1 cellular context compared by ENCODE assay signal in the genomic region with DNA sequence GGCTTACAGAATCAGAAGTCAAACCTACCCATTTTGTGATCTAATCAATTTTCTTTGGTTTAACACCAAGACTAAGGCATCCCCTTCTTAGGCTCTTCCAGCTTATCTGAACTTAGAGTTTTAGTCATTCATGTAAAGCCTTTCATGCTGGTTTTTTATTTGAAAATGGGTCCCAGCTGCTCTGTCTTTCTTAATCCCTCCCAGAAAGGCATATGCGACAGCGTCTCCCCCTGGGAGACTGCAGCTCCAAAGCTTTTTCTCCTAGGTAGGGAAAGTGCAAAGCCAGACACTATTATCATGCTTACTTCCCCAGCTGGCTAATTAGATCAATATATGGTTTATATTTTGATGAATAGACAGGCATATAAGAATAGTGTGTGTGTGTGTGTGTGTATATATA.
TF ChIP-seq lines count a peak whose summit lies in the region.

No MANE protein-coding gene starts in this region.

TF ChIP-seq in GM23338, 12 proteins besides CTCF, POLR2A, EP300 and RAD21 (continued from another document):
- TF ChIP-seq, protein P1, sequence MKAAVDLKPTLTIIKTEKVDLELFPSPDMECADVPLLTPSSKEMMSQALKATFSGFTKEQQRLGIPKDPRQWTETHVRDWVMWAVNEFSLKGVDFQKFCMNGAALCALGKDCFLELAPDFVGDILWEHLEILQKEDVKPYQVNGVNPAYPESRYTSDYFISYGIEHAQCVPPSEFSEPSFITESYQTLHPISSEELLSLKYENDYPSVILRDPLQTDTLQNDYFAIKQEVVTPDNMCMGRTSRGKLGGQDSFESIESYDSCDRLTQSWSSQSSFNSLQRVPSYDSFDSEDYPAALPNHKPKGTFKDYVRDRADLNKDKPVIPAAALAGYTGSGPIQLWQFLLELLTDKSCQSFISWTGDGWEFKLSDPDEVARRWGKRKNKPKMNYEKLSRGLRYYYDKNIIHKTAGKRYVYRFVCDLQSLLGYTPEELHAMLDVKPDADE (IDR thresholded peaks at IDR 0.05): no peak
- no peak for TF ChIP-seq JUNB (IDR thresholded peaks at IDR 0.05; ENCODE audit: unreplicated experiment)
- TF ChIP-seq, protein P2, sequence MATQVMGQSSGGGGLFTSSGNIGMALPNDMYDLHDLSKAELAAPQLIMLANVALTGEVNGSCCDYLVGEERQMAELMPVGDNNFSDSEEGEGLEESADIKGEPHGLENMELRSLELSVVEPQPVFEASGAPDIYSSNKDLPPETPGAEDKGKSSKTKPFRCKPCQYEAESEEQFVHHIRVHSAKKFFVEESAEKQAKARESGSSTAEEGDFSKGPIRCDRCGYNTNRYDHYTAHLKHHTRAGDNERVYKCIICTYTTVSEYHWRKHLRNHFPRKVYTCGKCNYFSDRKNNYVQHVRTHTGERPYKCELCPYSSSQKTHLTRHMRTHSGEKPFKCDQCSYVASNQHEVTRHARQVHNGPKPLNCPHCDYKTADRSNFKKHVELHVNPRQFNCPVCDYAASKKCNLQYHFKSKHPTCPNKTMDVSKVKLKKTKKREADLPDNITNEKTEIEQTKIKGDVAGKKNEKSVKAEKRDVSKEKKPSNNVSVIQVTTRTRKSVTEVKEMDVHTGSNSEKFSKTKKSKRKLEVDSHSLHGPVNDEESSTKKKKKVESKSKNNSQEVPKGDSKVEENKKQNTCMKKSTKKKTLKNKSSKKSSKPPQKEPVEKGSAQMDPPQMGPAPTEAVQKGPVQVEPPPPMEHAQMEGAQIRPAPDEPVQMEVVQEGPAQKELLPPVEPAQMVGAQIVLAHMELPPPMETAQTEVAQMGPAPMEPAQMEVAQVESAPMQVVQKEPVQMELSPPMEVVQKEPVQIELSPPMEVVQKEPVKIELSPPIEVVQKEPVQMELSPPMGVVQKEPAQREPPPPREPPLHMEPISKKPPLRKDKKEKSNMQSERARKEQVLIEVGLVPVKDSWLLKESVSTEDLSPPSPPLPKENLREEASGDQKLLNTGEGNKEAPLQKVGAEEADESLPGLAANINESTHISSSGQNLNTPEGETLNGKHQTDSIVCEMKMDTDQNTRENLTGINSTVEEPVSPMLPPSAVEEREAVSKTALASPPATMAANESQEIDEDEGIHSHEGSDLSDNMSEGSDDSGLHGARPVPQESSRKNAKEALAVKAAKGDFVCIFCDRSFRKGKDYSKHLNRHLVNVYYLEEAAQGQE (IDR thresholded peaks at IDR 0.05; ENCODE audit: unreplicated experiment): no peak
- TF ChIP-seq CREB1 (CRISPR knock-in tag; IDR thresholded peaks at IDR 0.05; ENCODE audit: low read depth): no peak
TF ChIP-seq in GM23338: peak in this region for 0.
